ENCODE assay signal across 1 cellular context in genomic region chr9:19156026-19156474, GRCh38.
A peak's percentile ranks its signal among the peaks of the same experiment; 100 is the strongest.
TF ChIP-seq lines count a peak whose summit lies in the region.

No MANE protein-coding gene starts in this region.

TF ChIP-seq in HepG2, 621 proteins besides CTCF, POLR2A, EP300 and RAD21 (continued from another document and continues in another):
- TF ChIP-seq, protein P1, sequence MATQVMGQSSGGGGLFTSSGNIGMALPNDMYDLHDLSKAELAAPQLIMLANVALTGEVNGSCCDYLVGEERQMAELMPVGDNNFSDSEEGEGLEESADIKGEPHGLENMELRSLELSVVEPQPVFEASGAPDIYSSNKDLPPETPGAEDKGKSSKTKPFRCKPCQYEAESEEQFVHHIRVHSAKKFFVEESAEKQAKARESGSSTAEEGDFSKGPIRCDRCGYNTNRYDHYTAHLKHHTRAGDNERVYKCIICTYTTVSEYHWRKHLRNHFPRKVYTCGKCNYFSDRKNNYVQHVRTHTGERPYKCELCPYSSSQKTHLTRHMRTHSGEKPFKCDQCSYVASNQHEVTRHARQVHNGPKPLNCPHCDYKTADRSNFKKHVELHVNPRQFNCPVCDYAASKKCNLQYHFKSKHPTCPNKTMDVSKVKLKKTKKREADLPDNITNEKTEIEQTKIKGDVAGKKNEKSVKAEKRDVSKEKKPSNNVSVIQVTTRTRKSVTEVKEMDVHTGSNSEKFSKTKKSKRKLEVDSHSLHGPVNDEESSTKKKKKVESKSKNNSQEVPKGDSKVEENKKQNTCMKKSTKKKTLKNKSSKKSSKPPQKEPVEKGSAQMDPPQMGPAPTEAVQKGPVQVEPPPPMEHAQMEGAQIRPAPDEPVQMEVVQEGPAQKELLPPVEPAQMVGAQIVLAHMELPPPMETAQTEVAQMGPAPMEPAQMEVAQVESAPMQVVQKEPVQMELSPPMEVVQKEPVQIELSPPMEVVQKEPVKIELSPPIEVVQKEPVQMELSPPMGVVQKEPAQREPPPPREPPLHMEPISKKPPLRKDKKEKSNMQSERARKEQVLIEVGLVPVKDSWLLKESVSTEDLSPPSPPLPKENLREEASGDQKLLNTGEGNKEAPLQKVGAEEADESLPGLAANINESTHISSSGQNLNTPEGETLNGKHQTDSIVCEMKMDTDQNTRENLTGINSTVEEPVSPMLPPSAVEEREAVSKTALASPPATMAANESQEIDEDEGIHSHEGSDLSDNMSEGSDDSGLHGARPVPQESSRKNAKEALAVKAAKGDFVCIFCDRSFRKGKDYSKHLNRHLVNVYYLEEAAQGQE (IDR thresholded peaks at IDR 0.05; ENCODE audit: borderline replicate concordance in 1 of 2, low read depth in 1 of 2, low read length in 2 of 2), result no peak
- TF ChIP-seq TOPORS (CRISPR knock-in tag; IDR thresholded peaks at IDR 0.05) (no peak), ZNF713 (CRISPR knock-in tag; IDR thresholded peaks at IDR 0.05) (no peak), NBN (conservative IDR thresholded peaks at IDR 0.05) (no peak), FIP1L1 (IDR thresholded peaks at IDR 0.05; ENCODE audit: borderline replicate concordance, insufficient read depth, low read depth, low read length) (no peak), KMT2B (CRISPR knock-in tag; IDR thresholded peaks at IDR 0.05) (no peak), MYNN (CRISPR knock-in tag; IDR thresholded peaks at IDR 0.05; ENCODE audit: low read depth) (no peak), NR2F2 (IDR thresholded peaks at IDR 0.05; ENCODE audit: borderline replicate concordance, low read depth) (no peak), ZNF275 (CRISPR knock-in tag; IDR thresholded peaks at IDR 0.05; ENCODE audit: borderline replicate concordance) (no peak), ZNF512 (CRISPR knock-in tag; IDR thresholded peaks at IDR 0.05) (no peak), ZBTB7A (CRISPR knock-in tag; IDR thresholded peaks at IDR 0.05) (no peak), ISL2 (CRISPR knock-in tag; IDR thresholded peaks at IDR 0.05) (0 out of 2 replicates have a peak, but pooled peaks have one; percentile 45), ZMYM3 (CRISPR knock-in tag; IDR thresholded peaks at IDR 0.05) (no peak; the same call in 1 of the 2 replicates), CCDC6 (CRISPR knock-in tag; IDR thresholded peaks at IDR 0.05) (no peak), KLF16 (CRISPR knock-in tag; IDR thresholded peaks at IDR 0.05) (no peak), ZBTB21 (CRISPR knock-in tag; IDR thresholded peaks at IDR 0.05) (no peak; the same call in 1 of the 2 replicates), AHR (CRISPR knock-in tag; IDR thresholded peaks at IDR 0.05) (no peak), MXI1 (IDR thresholded peaks at IDR 0.05; ENCODE audit: borderline replicate concordance, low read depth, low read length) (no peak; the same call in 2 of the 3 replicates), ZNF160 (CRISPR knock-in tag; IDR thresholded peaks at IDR 0.05) (no peak), ZNF850 (CRISPR knock-in tag; conservative IDR thresholded peaks at IDR 0.05) (no peak), ZNF772 (CRISPR knock-in tag; IDR thresholded peaks at IDR 0.05) (no peak), MEIS1 (CRISPR knock-in tag; IDR thresholded peaks at IDR 0.05; ENCODE audit: borderline replicate concordance) (no peak), TRIM24 (CRISPR knock-in tag; IDR thresholded peaks at IDR 0.05) (no peak), TRIM22 (IDR thresholded peaks at IDR 0.05) (no peak), ELF1 (CRISPR knock-in tag; IDR thresholded peaks at IDR 0.05) (no peak), IRF9 (CRISPR knock-in tag; IDR thresholded peaks at IDR 0.05; ENCODE audit: borderline replicate concordance) (no peak), SMYD3 (CRISPR knock-in tag; IDR thresholded peaks at IDR 0.05) (no peak), ZNF274 (CRISPR knock-in tag; IDR thresholded peaks at IDR 0.05) (no peak), RARA (CRISPR knock-in tag; IDR thresholded peaks at IDR 0.05) (peak; percentile 20; the same call in 1 of the 2 replicates), HOXA7 (CRISPR knock-in tag; IDR thresholded peaks at IDR 0.05) (no peak), ZNF496 (CRISPR knock-in tag; IDR thresholded peaks at IDR 0.05; ENCODE audit: insufficient replicate concordance) (no peak), HHEX (CRISPR knock-in tag; IDR thresholded peaks at IDR 0.05) (no peak), HNRNPL (IDR thresholded peaks at IDR 0.05; ENCODE audit: low read depth, low read length) (no peak), MXD1 (CRISPR knock-in tag; IDR thresholded peaks at IDR 0.05) (no peak), SMAD3 (CRISPR knock-in tag; IDR thresholded peaks at IDR 0.05) (no peak), PBX3 (CRISPR knock-in tag; IDR thresholded peaks at IDR 0.05; ENCODE audit: borderline replicate concordance) (no peak), RBFOX2 (IDR thresholded peaks at IDR 0.05; ENCODE audit: low read depth, low read length) (peak; percentile 42), ZNF788 (CRISPR knock-in tag; IDR thresholded peaks at IDR 0.05; ENCODE audit: borderline replicate concordance) (no peak), ZNF766 (CRISPR knock-in tag; IDR thresholded peaks at IDR 0.05; ENCODE audit: borderline replicate concordance) (no peak), ZNF570 (CRISPR knock-in tag; IDR thresholded peaks at IDR 0.05; ENCODE audit: borderline replicate concordance) (no peak), ZNF33A (CRISPR knock-in tag; IDR thresholded peaks at IDR 0.05; ENCODE audit: borderline replicate concordance) (no peak), SOX6 (IDR thresholded peaks at IDR 0.05) (no peak), SOX6 (CRISPR knock-in tag; IDR thresholded peaks at IDR 0.05) (peak; percentile 39; the same call in 1 of the 2 replicates), KAT8 (CRISPR knock-in tag; IDR thresholded peaks at IDR 0.05) (0 out of 2 replicates have a peak, but pooled peaks have one; percentile 4)
- TF ChIP-seq, protein P2, sequence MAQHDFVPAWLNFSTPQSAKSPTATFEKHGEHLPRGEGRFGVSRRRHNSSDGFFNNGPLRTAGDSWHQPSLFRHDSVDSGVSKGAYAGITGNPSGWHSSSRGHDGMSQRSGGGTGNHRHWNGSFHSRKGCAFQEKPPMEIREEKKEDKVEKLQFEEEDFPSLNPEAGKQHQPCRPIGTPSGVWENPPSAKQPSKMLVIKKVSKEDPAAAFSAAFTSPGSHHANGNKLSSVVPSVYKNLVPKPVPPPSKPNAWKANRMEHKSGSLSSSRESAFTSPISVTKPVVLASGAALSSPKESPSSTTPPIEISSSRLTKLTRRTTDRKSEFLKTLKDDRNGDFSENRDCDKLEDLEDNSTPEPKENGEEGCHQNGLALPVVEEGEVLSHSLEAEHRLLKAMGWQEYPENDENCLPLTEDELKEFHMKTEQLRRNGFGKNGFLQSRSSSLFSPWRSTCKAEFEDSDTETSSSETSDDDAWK (CRISPR knock-in tag; IDR thresholded peaks at IDR 0.05), result no peak
- TF ChIP-seq, protein P3, sequence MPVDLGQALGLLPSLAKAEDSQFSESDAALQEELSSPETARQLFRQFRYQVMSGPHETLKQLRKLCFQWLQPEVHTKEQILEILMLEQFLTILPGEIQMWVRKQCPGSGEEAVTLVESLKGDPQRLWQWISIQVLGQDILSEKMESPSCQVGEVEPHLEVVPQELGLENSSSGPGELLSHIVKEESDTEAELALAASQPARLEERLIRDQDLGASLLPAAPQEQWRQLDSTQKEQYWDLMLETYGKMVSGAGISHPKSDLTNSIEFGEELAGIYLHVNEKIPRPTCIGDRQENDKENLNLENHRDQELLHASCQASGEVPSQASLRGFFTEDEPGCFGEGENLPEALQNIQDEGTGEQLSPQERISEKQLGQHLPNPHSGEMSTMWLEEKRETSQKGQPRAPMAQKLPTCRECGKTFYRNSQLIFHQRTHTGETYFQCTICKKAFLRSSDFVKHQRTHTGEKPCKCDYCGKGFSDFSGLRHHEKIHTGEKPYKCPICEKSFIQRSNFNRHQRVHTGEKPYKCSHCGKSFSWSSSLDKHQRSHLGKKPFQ (CRISPR knock-in tag; IDR thresholded peaks at IDR 0.05; ENCODE audit: insufficient replicate concordance), result no peak
- TF ChIP-seq, protein P4, sequence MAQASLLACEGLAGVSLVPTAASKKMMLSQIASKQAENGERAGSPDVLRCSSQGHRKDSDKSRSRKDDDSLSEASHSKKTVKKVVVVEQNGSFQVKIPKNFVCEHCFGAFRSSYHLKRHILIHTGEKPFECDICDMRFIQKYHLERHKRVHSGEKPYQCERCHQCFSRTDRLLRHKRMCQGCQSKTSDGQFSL (CRISPR knock-in tag; IDR thresholded peaks at IDR 0.05), result no peak
- TF ChIP-seq, protein P5, sequence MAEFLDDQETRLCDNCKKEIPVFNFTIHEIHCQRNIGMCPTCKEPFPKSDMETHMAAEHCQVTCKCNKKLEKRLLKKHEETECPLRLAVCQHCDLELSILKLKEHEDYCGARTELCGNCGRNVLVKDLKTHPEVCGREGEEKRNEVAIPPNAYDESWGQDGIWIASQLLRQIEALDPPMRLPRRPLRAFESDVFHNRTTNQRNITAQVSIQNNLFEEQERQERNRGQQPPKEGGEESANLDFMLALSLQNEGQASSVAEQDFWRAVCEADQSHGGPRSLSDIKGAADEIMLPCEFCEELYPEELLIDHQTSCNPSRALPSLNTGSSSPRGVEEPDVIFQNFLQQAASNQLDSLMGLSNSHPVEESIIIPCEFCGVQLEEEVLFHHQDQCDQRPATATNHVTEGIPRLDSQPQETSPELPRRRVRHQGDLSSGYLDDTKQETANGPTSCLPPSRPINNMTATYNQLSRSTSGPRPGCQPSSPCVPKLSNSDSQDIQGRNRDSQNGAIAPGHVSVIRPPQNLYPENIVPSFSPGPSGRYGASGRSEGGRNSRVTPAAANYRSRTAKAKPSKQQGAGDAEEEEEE (CRISPR knock-in tag; IDR thresholded peaks at IDR 0.05; ENCODE audit: borderline replicate concordance), result no peak
- TF ChIP-seq, protein P6, sequence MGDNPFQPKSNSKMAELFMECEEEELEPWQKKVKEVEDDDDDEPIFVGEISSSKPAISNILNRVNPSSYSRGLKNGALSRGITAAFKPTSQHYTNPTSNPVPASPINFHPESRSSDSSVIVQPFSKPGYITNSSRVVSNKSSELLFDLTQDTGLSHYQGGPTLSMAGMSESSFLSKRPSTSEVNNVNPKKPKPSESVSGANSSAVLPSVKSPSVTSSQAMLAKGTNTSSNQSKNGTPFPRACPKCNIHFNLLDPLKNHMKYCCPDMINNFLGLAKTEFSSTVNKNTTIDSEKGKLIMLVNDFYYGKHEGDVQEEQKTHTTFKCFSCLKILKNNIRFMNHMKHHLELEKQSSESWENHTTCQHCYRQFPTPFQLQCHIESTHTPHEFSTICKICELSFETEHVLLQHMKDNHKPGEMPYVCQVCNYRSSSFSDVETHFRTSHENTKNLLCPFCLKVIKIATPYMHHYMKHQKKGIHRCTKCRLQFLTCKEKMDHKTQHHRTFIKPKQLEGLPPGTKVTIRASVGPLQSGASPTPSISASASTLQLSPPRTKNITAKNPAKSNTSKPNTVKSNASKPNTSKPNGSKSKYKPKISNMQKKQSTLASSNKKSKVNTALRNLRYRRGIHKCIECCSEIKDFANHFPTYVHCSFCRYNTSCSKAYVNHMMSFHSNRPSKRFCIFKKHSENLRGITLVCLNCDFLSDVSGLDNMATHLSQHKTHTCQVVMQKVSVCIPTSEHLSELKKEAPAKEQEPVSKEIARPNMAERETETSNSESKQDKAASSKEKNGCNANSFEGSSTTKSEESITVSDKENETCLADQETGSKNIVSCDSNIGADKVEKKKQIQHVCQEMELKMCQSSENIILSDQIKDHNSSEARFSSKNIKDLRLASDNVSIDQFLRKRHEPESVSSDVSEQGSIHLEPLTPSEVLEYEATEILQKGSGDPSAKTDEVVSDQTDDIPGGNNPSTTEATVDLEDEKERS (CRISPR knock-in tag; IDR thresholded peaks at IDR 0.05), result no peak
